8 cellular contexts compared by ENCODE assay signal in genomic region chr19:34135033-34135370, GRCh38. TPM values are rescaled to one million over a fixed set of nuclear protein-coding genes. Genes with fewer than 3 reads are reported as not detected.
DNase-seq lines count a peak whose midpoint lies in the region; ATAC-seq and TF ChIP-seq lines count a peak whose summit lies in the region.

No MANE protein-coding gene starts in this region.

- in situ Hi-C loops in KBM-7 (cut with MboI; ENCODE audit: low pct_unique_long_range_greater_than_20kb, low sequenced_read_pairs) = no loop called here

- POLR2A ChIA-PET in SK-N-SH (lab: Yijun Ruan, JAX) = interaction anchor here (1.5 kb wide), 1 partner anchor 37 kb away, joined by 3 read pairs; no protein-coding TSS in a partner anchor

- intact Hi-C loops in sigmoid colon (cut with DNase I) = no loop called here

- TF ChIP-seq CTCF in SK-N-SH (IDR thresholded peaks at IDR 0.05) = no peak
- TF ChIP-seq CTCF in fibroblast of pulmonary artery (IDR thresholded peaks at IDR 0.05; ENCODE audit: low read length, missing control alignments) = no peak
- no peak for TF ChIP-seq CTCF in sigmoid colon (IDR thresholded peaks at IDR 0.05)

- H3K4me2 ChIP-seq in SK-N-SH = peak overlapping the region; percentile 78

- CTCF ChIA-PET in SK-N-SH (lab: Yijun Ruan, JAX) = interaction anchor here (1.2 to 8.4 kb wide), 5 partner anchors 11 to 358 kb away, joined by 3 to 49 read pairs (median 7); no protein-coding TSS in a partner anchor

- no peaks in the 10 kb centered on the region for H3K9me2 ChIP-seq in SK-N-SH

- H3K9ac ChIP-seq in SK-N-SH = peak overlapping the region; percentile 59

- no peaks in the 10 kb centered on the region for H4K20me1 ChIP-seq in SK-N-SH (ENCODE audit: insufficient read depth)

- H3K4me1 ChIP-seq in SK-N-SH (ENCODE audit: control insufficient read depth in 1 of 2, insufficient read depth in 2 of 2, low read depth in 1 of 2, low read length in 1 of 2) (no peaks in the 10 kb centered on the region; a peak in 1 of 4 replicates), sigmoid colon (peaks cover 0 to 12% (median 3%) of the 10 kb centered on the region in 4 donors)

- no peak for DNase-seq in SK-N-SH
- DNase-seq in fibroblast of pulmonary artery (ENCODE audit: low read depth) = no peak
- no peak for DNase-seq in sigmoid colon
- DNase-seq in mesenteric fat pad (ENCODE audit: low spot score) = no peak
- no peak for DNase-seq in KBM-7
- DNase-seq in medulla oblongata (ENCODE audit: extremely low spot score) = no peak

- H3F3A ChIP-seq in SK-N-SH (replicated peaks; ENCODE audit: insufficient read depth) = peaks cover 4% of the 10 kb centered on the region

- TF ChIP-seq EP300 in SK-N-SH (IDR thresholded peaks at IDR 0.05; ENCODE audit: borderline replicate concordance in 1 of 2, low read depth in 1 of 2, low read length in 1 of 2) = no peak
- no peak for TF ChIP-seq EP300 in sigmoid colon (IDR thresholded peaks at IDR 0.05)

- peak overlapping the region; percentile 68 to 79 for H3K4me3 ChIP-seq in SK-N-SH (ENCODE audit: low read depth in 2 of 2, low read length in 1 of 2)
- peak overlapping the region; percentile 74 for H3K4me3 ChIP-seq in fibroblast of pulmonary artery (replicated peaks; ENCODE audit: low read depth, low read length)
- peak overlapping the region; percentile 66 to 88 (median 78) for H3K4me3 ChIP-seq in sigmoid colon

- no peak for TF ChIP-seq POLR2A in sigmoid colon (IDR thresholded peaks at IDR 0.05)

- no peak for TF ChIP-seq RAD21 in SK-N-SH (IDR thresholded peaks at IDR 0.05; ENCODE audit: low read length)

- H3K27ac ChIP-seq in SK-N-SH (ENCODE audit: low read depth in 2 of 2, low read length in 1 of 2) = peak overlapping the region in 1 of 2 experiments; percentile 51; a peak in 3 of 4 replicates
- peak overlapping the region; percentile 88 to 97 (median 92) for H3K27ac ChIP-seq in sigmoid colon

- H2AFZ ChIP-seq in SK-N-SH (ENCODE audit: low read depth) = peak overlapping the region; percentile 98

- H3K9me3 ChIP-seq in SK-N-SH (no peaks in the 10 kb centered on the region), sigmoid colon (no peaks in the 10 kb centered on the region)

- ATAC-seq in GM21717 (IDR thresholded peaks at IDR 0.05; ENCODE audit: unreplicated experiment) = peak; percentile 11
- ATAC-seq in GM19452 (IDR thresholded peaks at IDR 0.05; ENCODE audit: unreplicated experiment) = no peak

- H3K27me3 ChIP-seq in SK-N-SH (ENCODE audit: insufficient read depth) (no peaks in the 10 kb centered on the region; the same call in 1 of the 2 replicates), sigmoid colon (no peaks in the 10 kb centered on the region)

- no peaks in the 10 kb centered on the region for H3K79me2 ChIP-seq in SK-N-SH (ENCODE audit: insufficient read depth)

- H3K36me3 ChIP-seq in SK-N-SH (replicated peaks in 1 of 2; ENCODE audit: control insufficient read depth in 1 of 2, insufficient read depth in 2 of 2, low read length in 1 of 2) (no peaks in the 10 kb centered on the region), sigmoid colon (no peaks in the 10 kb centered on the region)

- WGBS in SK-N-SH (ENCODE audit: low lambda C conversion rate) = 80% methylated on average over 11 of the region's 11 CpGs
- WGBS in sigmoid colon, 2 donors = 75 to 80% methylated on average over 11 of the region's 11 CpGs

TF ChIP-seq in SK-N-SH, 30 proteins besides CTCF, POLR2A, EP300 and RAD21:
- no peak for TF ChIP-seq FOSL2 (IDR thresholded peaks at IDR 0.05; ENCODE audit: borderline replicate concordance, low read depth)
- no peak for TF ChIP-seq SIN3A (IDR thresholded peaks at IDR 0.05; ENCODE audit: borderline replicate concordance, low read depth, low read length)
- no peak for TF ChIP-seq EZH2phosphoT487 (IDR thresholded peaks at IDR 0.05; ENCODE audit: borderline replicate concordance, low read depth)
- TF ChIP-seq TCF12 (IDR thresholded peaks at IDR 0.05) = no peak
- no peak for TF ChIP-seq YY1 (IDR thresholded peaks at IDR 0.05; ENCODE audit: low read depth)
- TF ChIP-seq RCOR1 (IDR thresholded peaks at IDR 0.05; ENCODE audit: low read length) = no peak
- TF ChIP-seq REST (IDR thresholded peaks at IDR 0.05; ENCODE audit: low read depth, low read length) = no peak
TF ChIP-seq in SK-N-SH: peak in this region for 0.

RNA-seq across cellular contexts. Expression of gene LSM14A, which starts 37.3 kb away (rescaled TPM):
- polyA plus RNA-seq in SK-N-SH (2012; rRNA removed) (79.0 and 87.7 TPM in 2 replicates), sigmoid colon (10 to 100 TPM; 66.6 to 94.2 (median 79.3) TPM)
- polyA plus RNA-seq in SK-N-SH (2012; cell fraction: cytosol; rRNA removed) = 85.1 and 96.5 TPM in 2 replicates
- polyA plus RNA-seq in SK-N-SH (2012; cell fraction: nucleus; rRNA removed) = 44.3 and 50.3 TPM in 2 replicates
- total RNA-seq in sigmoid colon (100 to 1,000 TPM; 104 to 149 (median 123) TPM), mesenteric fat pad (87.2 TPM)
